In genomic region chr9:37950561-37950960, GRCh38 we compare ENCODE assay signal across 13 cellular contexts. TPM values are rescaled to one million over a fixed set of nuclear protein-coding genes. Genes with fewer than 3 reads are reported as not detected.
A peak's percentile ranks its signal among the peaks of the same experiment; 100 is the strongest.
DNase-seq lines count a peak whose midpoint lies in the region; ATAC-seq and TF ChIP-seq lines count a peak whose summit lies in the region.
"Had no signal": no experiment of that assay in that cellular context is flagged by ENCODE, and none has a peak within 500 bp of the region (broad histone marks: within the 10 kb centered on the region; RNA-seq: fewer than 3 reads in every experiment).

No MANE protein-coding gene starts in this region.

- in situ Hi-C loops in astrocyte of the cerebellum (cut with HindIII; ENCODE audit: low sequenced_read_pairs) = no loop called here

- peaks cover 82% of the 10 kb centered on the region for H3K4me1 Mint-ChIP-seq in HFFc6 (ENCODE audit: low read depth)
- H3K4me1 Mint-ChIP-seq in stimulated activated effector memory CD8-positive, alpha-beta T cell treated with anti-CD3 and anti-CD28 coated beads, Interleukin-12 subunit alpha, Interleukin-12 subunit beta, amount 100 ng/mL, for 72 hours = peaks cover 43% of the 10 kb centered on the region

- H3K36me3 Mint-ChIP-seq in HFFc6 (ENCODE audit: low read depth) = peaks cover 56% of the 10 kb centered on the region
- peaks cover 17% of the 10 kb centered on the region for H3K36me3 Mint-ChIP-seq in stimulated activated effector memory CD8-positive, alpha-beta T cell treated with anti-CD3 and anti-CD28 coated beads, Interleukin-12 subunit alpha, Interleukin-12 subunit beta, amount 100 ng/mL, for 72 hours

- H3K4me3 Mint-ChIP-seq in HFFc6 = no peak overlapping the region; the same call in 1 of the 2 replicates
- no peak overlapping the region for H3K4me3 Mint-ChIP-seq in stimulated activated effector memory CD8-positive, alpha-beta T cell treated with anti-CD3 and anti-CD28 coated beads, Interleukin-12 subunit alpha, Interleukin-12 subunit beta, amount 100 ng/mL, for 72 hours
- H3K4me3 Mint-ChIP-seq: B cell; CD8-positive, alpha-beta memory T cell had no signal

- no peak overlapping the region for H3K4me3 ChIP-seq in astrocyte of the cerebellum (ENCODE audit: low read depth, low read length)

- peaks cover 7% of the 10 kb centered on the region; the same call in 1 of the 2 replicates for H3K9me3 Mint-ChIP-seq in HFFc6
- H3K9me3 Mint-ChIP-seq in stimulated activated effector memory CD8-positive, alpha-beta T cell treated with anti-CD3 and anti-CD28 coated beads, Interleukin-12 subunit alpha, Interleukin-12 subunit beta, amount 100 ng/mL, for 72 hours = peaks cover 8% of the 10 kb centered on the region
- H3K9me3 Mint-ChIP-seq: CD8-positive, alpha-beta memory T cell had no signal

- peaks cover 6% of the 10 kb centered on the region for H3K27me3 Mint-ChIP-seq in HFFc6 (ENCODE audit: insufficient read depth)
- H3K27me3 Mint-ChIP-seq: CD8-positive, alpha-beta memory T cell had no signal

- no peak for ATAC-seq in stimulated activated effector memory CD8-positive, alpha-beta T cell treated with anti-CD3 and anti-CD28 coated beads, Interleukin-12 subunit alpha, Interleukin-12 subunit beta, amount 100 ng/mL, for 72 hours

- TF ChIP-seq CTCF in HFFc6 (IDR thresholded peaks at IDR 0.05) (peak; percentile 19; the same call in 1 of the 2 replicates), astrocyte of the cerebellum (IDR thresholded peaks at IDR 0.05; ENCODE audit: low read depth, low read length, missing control alignments) (peak; percentile 6)

- H3K27ac Mint-ChIP-seq in HFFc6 = peak overlapping the region; percentile 94
- peak overlapping the region; percentile 95 for H3K27ac Mint-ChIP-seq in stimulated activated effector memory CD8-positive, alpha-beta T cell treated with anti-CD3 and anti-CD28 coated beads, Interleukin-12 subunit alpha, Interleukin-12 subunit beta, amount 100 ng/mL, for 72 hours
- H3K27ac Mint-ChIP-seq: B cell had no signal

- no peak for DNase-seq in HFFc6
- DNase-seq in astrocyte of the cerebellum (ENCODE audit: low read depth) = no peak
- peak; percentile 49 for DNase-seq in myocyte (ENCODE audit: low read depth)
- DNase-seq in stimulated activated effector memory CD8-positive, alpha-beta T cell treated with anti-CD3 and anti-CD28 coated beads, Interleukin-12 subunit alpha, Interleukin-12 subunit beta, amount 100 ng/mL, for 72 hours (ENCODE audit: low spot score in 2 of 2) = no peak
- DNase-seq in KG1 (lab: John Stamatoyannopoulos, UW) = no peak
- DNase-seq in NCI-H1436 (lab: John Stamatoyannopoulos, UW) = no peak
- DNase-seq in inferior parietal cortex (ENCODE audit: extremely low spot score) = no peak
- DNase-seq: ACHN; CD8-positive, alpha-beta memory T cell; NCI-H1417; NCI-H2029; NCI-H510A treated with DMSO at 0.1 percent for 48 hours had no signal

RNA-seq across cellular contexts. Expression of gene SLC25A51, which starts 46.6 kb away (rescaled TPM):
- 10 to 100 TPM; 29.1 to 35.0 (median 32.9) TPM for total RNA-seq in HFFc6 (2021; fragmentation: NEBNext Ultra II Directional; extraction: Animal tissue kit (Norgen Biotek cat#: 25700))
- 40.1 and 41.5 TPM in 2 replicates for total RNA-seq in myocyte
- 23.0 TPM for polyA plus RNA-seq in myocyte (2012)
